ENCODE assay signal across 11 cellular contexts in the genomic region with DNA sequence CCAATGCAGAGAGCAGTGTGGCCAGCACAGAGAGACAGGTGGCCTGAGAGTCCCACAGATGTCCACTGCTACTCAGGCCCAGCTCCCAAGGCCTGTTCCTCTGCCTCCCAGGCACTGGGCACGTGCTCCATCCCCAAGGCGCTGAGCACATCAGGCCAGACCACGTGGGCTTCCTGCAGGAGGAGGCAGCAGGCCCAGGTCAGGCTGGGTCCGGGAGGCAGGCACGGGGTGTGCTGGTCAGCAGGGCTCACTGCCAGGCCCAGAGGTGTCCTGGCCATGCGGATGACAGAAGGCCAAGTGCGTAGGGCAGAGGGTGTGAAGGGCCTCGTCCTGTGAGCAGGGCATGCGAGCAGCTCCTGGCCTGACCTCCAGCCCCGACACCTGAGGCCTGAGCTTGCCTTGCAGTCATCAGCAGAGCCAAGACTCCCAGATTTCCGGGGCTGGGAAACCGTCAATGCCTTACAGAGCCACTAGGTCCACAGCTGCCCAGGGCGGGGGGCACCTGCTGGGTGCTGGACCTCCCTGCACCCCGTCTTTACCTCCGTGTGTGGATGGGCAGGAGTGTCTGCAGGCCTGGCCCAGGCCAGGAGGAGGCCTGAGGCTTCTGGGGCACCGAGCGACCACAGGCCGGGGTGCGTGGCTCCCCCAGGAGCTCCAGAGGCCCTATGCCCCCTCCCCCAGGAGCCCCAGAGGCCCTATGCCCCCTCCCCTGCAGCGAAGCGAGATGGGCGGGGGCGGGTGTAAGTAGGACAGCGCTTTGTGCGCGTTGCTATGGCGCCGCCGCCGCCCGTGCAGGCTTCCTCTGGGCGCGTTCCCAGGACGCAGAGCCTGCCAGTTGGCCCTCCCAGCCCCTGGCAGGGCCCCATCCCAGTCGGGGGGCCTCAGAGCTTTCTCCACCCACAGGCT. TPM values are rescaled to one million over a fixed set of nuclear protein-coding genes. Genes with fewer than 3 reads are reported as not detected.
DNase-seq lines count a peak whose midpoint lies in the region; ATAC-seq, FAIRE-seq and TF ChIP-seq lines count a peak whose summit lies in the region.
"Had no signal": no experiment of that assay in that cellular context is flagged by ENCODE, and none has a peak within 500 bp of the region (broad histone marks: within the 10 kb centered on the region; RNA-seq: fewer than 3 reads in every experiment).

No MANE protein-coding gene starts in this region.

- CTCF ChIA-PET in IMR-90 (lab: Yijun Ruan, JAX) (no interaction called here), HepG2 (lab: Yijun Ruan, JAX; ENCODE audit: low intra/inter-chr PET ratio, low total read pairs) (no interaction called here)

- dilution Hi-C loops in IMR-90 (cut with HindIII; ENCODE audit: low sequenced_read_pairs, unreplicated experiment): no loop called here

- no peaks in the 10 kb centered on the region; a peak in 1 of 4 replicates for H3K79me1 ChIP-seq in IMR-90 (ENCODE audit: low read depth in 1 of 2, low read length in 2 of 2)

- H2AK9ac ChIP-seq in IMR-90 (replicated peaks; ENCODE audit: low read depth, low read length, poor library complexity): peak overlapping the region; percentile 87

- no peak overlapping the region for H2BK5ac ChIP-seq in IMR-90 (ENCODE audit: low read depth, low read length, poor library complexity, severe bottlenecking)

- ATAC-seq in IMR-90 (ENCODE audit: low read depth): no peak
- no peak for ATAC-seq in HepG2
- no peak for ATAC-seq in HG03196 (IDR thresholded peaks at IDR 0.05; ENCODE audit: unreplicated experiment)

- intact Hi-C loops in IMR-90 (cut with micrococcal nuclease): no loop called here
- intact Hi-C loops in HepG2 (cut with micrococcal nuclease; ENCODE audit: unreplicated experiment): loop anchor here (2.0 kb wide), 1 partner anchor 19 kb away; no protein-coding TSS in a partner anchor
- intact Hi-C loops in spleen (cut with DNase I; ENCODE audit: low total_unique reads): no loop called here

- TF ChIP-seq CTCF in IMR-90 (conservative IDR thresholded peaks at IDR 0.05; ENCODE audit: low read depth, low read length) (no peak), HepG2 (CRISPR knock-in tag; IDR thresholded peaks at IDR 0.05) (no peak), spleen (IDR thresholded peaks at IDR 0.05 in 8 of 11, conservative IDR thresholded peaks at IDR 0.05 in 3 of 11) (no peak), brain microvascular endothelial cell (IDR thresholded peaks at IDR 0.05; ENCODE audit: low read depth, low read length, missing control alignments) (no peak)

- H4K91ac ChIP-seq in IMR-90 (ENCODE audit: insufficient read depth, low read depth, low read length): 0 out of 2 replicates have a peak overlapping the region, but pooled peaks have one; percentile 38

- no peak overlapping the region for H3K18ac ChIP-seq in IMR-90 (ENCODE audit: low read depth, low read length)

- DNase-seq in IMR-90: no peak
- peak; percentile 85 for DNase-seq in cerebellar cortex (ENCODE audit: low spot score)
- DNase-seq in HepG2 (ENCODE audit: low spot score): no peak
- peak; percentile 72 for DNase-seq in spleen
- no peak for DNase-seq in brain microvascular endothelial cell
- no peak for DNase-seq in dermis blood vessel endothelial cell
- no peak for DNase-seq in DMS79 treated with DMSO at 0.1 percent for 48 hours (lab: John Stamatoyannopoulos, UW)
- DNase-seq: activated CD8-positive, alpha-beta memory T cell treated with anti-CD3 and anti-CD28 coated beads, Interleukin-2, amount 50 U/mL, for 48 hours; NCI-H510A had no signal

- H2BK20ac ChIP-seq in IMR-90 (ENCODE audit: low read depth, low read length): no peak overlapping the region

- H4K5ac ChIP-seq in IMR-90 (ENCODE audit: low read depth, low read length): no peak overlapping the region

- H2AK5ac ChIP-seq in IMR-90 (ENCODE audit: low read depth, low read length): peak overlapping the region; percentile 65; the same call in 1 of the 2 replicates

- H3K9me1 ChIP-seq in IMR-90 (ENCODE audit: insufficient read depth, low read length): no peaks in the 10 kb centered on the region

- POLR2A ChIA-PET in IMR-90 (lab: Charles Lee; ENCODE audit: unreplicated experiment): no interaction called here
- POLR2A ChIA-PET in HepG2 (lab: Yijun Ruan, JAX): interaction anchor here (1.1 kb wide), 1 partner anchor 21 kb away, joined by 4 read pairs; a partner anchor contains a TSS

- H3K27me3 ChIP-seq in IMR-90 (ENCODE audit: control insufficient read depth, insufficient read depth, low read length) (no peaks in the 10 kb centered on the region), HepG2 (ENCODE audit: control insufficient read depth in 1 of 2, insufficient read depth in 2 of 2, low read length in 2 of 2) (peaks cover 2 to 19% of the 10 kb centered on the region in 2 experiments; a peak in 2 of 5 replicates), spleen (replicated peaks in 1 of 7) (peaks cover 0 to 57% (median 5%) of the 10 kb centered on the region in 7 donors), brain microvascular endothelial cell (replicated peaks) (no peaks in the 10 kb centered on the region)
- H3K27me3 ChIP-seq: cardiac muscle cell had no signal

- H3K4me2 ChIP-seq in IMR-90 (ENCODE audit: low read depth, low read length): no peak overlapping the region
- H3K4me2 ChIP-seq in HepG2 (ENCODE audit: low read depth, low read length): no peak overlapping the region

- H3K79me2 ChIP-seq in HepG2 (ENCODE audit: insufficient read depth, low read length): no peaks in the 10 kb centered on the region

- H3K4me3 ChIP-seq in IMR-90 (ENCODE audit: insufficient read depth, low read depth, low read length) (no peak overlapping the region), HepG2 (replicated peaks in 1 of 3; ENCODE audit: insufficient read depth in 1 of 3, low read depth in 2 of 3, low read length in 3 of 3) (no peak overlapping the region), spleen (no peak overlapping the region), brain microvascular endothelial cell (ENCODE audit: low read depth, low read length) (no peak overlapping the region)
- H3K4me3 ChIP-seq: cardiac muscle cell had no signal

- no peak for TF ChIP-seq RAD21 in IMR-90 (IDR thresholded peaks at IDR 0.05; ENCODE audit: low read length)
- no peak; the same call in 1 of the 2 replicates for TF ChIP-seq RAD21 in HepG2 (CRISPR knock-in tag; IDR thresholded peaks at IDR 0.05)

- no peak overlapping the region for H3K27ac ChIP-seq in IMR-90 (ENCODE audit: insufficient read depth, low read length)
- no peak overlapping the region for H3K27ac ChIP-seq in HepG2 (ENCODE audit: extremely low read length, insufficient read depth, low read length)
- H3K27ac ChIP-seq in spleen: no peak overlapping the region
- no peak overlapping the region for H3K27ac ChIP-seq in brain microvascular endothelial cell
- H3K27ac ChIP-seq: cardiac muscle cell had no signal

- H2BK120ac ChIP-seq in IMR-90 (ENCODE audit: low read depth, low read length): no peak overlapping the region

- H4K20me1 ChIP-seq in IMR-90 (ENCODE audit: insufficient read depth, low read length) (peaks cover 8% of the 10 kb centered on the region; the same call in 1 of the 2 replicates), HepG2 (ENCODE audit: insufficient read depth, low read length) (no peaks in the 10 kb centered on the region)

- H3K9ac ChIP-seq in IMR-90 (ENCODE audit: low read depth, low read length) (no peak overlapping the region), HepG2 (ENCODE audit: insufficient read depth, low read depth, low read length) (no peak overlapping the region)

- in situ Hi-C loops in IMR-90 (cut with MboI; ENCODE audit: low sequenced_read_pairs) (no loop called here), HepG2 (cut with HindIII; ENCODE audit: extremely low pct_ligation_motif_present, low pct_unique_long_range_greater_than_20kb) (no loop called here), brain microvascular endothelial cell (cut with HindIII; ENCODE audit: low pct_ligation_motif_present, low sequenced_read_pairs) (no loop called here)

- H2AFZ ChIP-seq in IMR-90 (replicated peaks; ENCODE audit: low read length, poor library complexity) (no peak overlapping the region), HepG2 (ENCODE audit: low read length) (no peak overlapping the region)

- H3K36me3 ChIP-seq in IMR-90 (ENCODE audit: control insufficient read depth, insufficient read depth, low read length) (no peaks in the 10 kb centered on the region), HepG2 (replicated peaks in 1 of 2; ENCODE audit: control insufficient read depth in 1 of 2, insufficient read depth in 2 of 2, low read length in 2 of 2) (no peaks in the 10 kb centered on the region), spleen (no peaks in the 10 kb centered on the region), brain microvascular endothelial cell (replicated peaks) (no peaks in the 10 kb centered on the region)
- H3K36me3 ChIP-seq: cardiac muscle cell had no signal

- H3K9me3 ChIP-seq in IMR-90 (ENCODE audit: control insufficient read depth, insufficient read depth, low read length) (no peaks in the 10 kb centered on the region), HepG2 (ENCODE audit: low read length) (no peaks in the 10 kb centered on the region), spleen (no peaks in the 10 kb centered on the region)

- H3K14ac ChIP-seq in IMR-90 (replicated peaks; ENCODE audit: low read depth, low read length): 0 out of 2 replicates have a peak overlapping the region, but pooled peaks have one; percentile 8

- H3K23ac ChIP-seq in IMR-90 (ENCODE audit: low read depth, low read length): no peak overlapping the region

- FAIRE-seq in HepG2 (lab: Jason Lieb, UNC): no peak

- TF ChIP-seq POLR2A in IMR-90 (IDR thresholded peaks at IDR 0.05; ENCODE audit: low read depth, low read length) (no peak), HepG2 (IDR thresholded peaks at IDR 0.05; ENCODE audit: insufficient read depth in 1 of 2, low read depth in 2 of 2, low read length in 2 of 2) (no peak), spleen (IDR thresholded peaks at IDR 0.05) (no peak)

- H2BK15ac ChIP-seq in IMR-90 (ENCODE audit: low read depth, low read length): no peak overlapping the region

- no peak overlapping the region for H4K8ac ChIP-seq in IMR-90 (ENCODE audit: low read depth in 2 of 2, low read length in 2 of 2)

- 87% methylated on average over 8 of the region's 35 CpGs; no CpG with 5 or more reads in 1 of the 2 experiments for WGBS in IMR-90 (ENCODE audit: extremely low coverage in 2 of 2, insufficient read length in 1 of 2), 2 experiments
- WGBS in HepG2 (ENCODE audit: low lambda C conversion rate): 64% methylated on average over 18 of the region's 35 CpGs
- WGBS in spleen, 5 donors: 72 to 91% (median 81%) methylated on average over 8 to 35 of the region's 35 CpGs

- peaks cover 23% of the 10 kb centered on the region for H3K4me1 ChIP-seq in IMR-90 (ENCODE audit: control insufficient read depth, insufficient read depth, low read length)
- H3K4me1 ChIP-seq in HepG2 (ENCODE audit: insufficient read depth, low read length): peaks cover 40% of the 10 kb centered on the region
- peaks cover 0 to 45% (median 19%) of the 10 kb centered on the region in 6 donors for H3K4me1 ChIP-seq in spleen

- BruUV-seq in IMR-90 (replicated peaks; lab: Mats Ljungman, UMichigan) (no TSS peak), HepG2 (replicated peaks; lab: Mats Ljungman, UMichigan) (no TSS peak)

- H3K56ac ChIP-seq in IMR-90 (ENCODE audit: extremely low read depth, insufficient read depth, low read length): no peak overlapping the region

- no peak for TF ChIP-seq EP300 in HepG2 (IDR thresholded peaks at IDR 0.05; ENCODE audit: low read depth in 2 of 2, low read length in 2 of 2)
- TF ChIP-seq EP300 in HepG2 (CRISPR knock-in tag; IDR thresholded peaks at IDR 0.05; ENCODE audit: borderline replicate concordance): no peak

- no peak overlapping the region; the same call in 1 of the 2 replicates for H3K4ac ChIP-seq in IMR-90 (ENCODE audit: low read depth, low read length)

RNA-seq across cellular contexts. Expression of a gene that starts 15.0 kb away (rescaled TPM):
- total RNA-seq in IMR-90 (2012; rRNA removed) (5.7 and 6.4 TPM in 2 replicates), HepG2 (2016; rRNA removed; fragmentation: Illumina TruSeq; extraction: Trizol) (12.2 and 13.6 TPM in 2 replicates), spleen (10 to 100 TPM in 1 of 7 donors, 1 to 10 TPM in 6; 8.0 to 11.3 (median 9.5) TPM), dermis blood vessel endothelial cell (5.6 and 7.5 TPM in 2 replicates)
- polyA plus RNA-seq in IMR-90 (2012; rRNA removed) (16.2 and 20.0 TPM in 2 replicates), HepG2 (2011; rRNA removed) (6.5 and 9.8 TPM in 2 replicates), spleen (10 to 100 TPM in 2 of 3 donors, 1 to 10 TPM in 1; 8.6 to 14.2 (median 11.1) TPM)
- 9.4 and 20.8 TPM in 2 replicates for polyA plus RNA-seq in IMR-90 (2012; cell fraction: cytosol; rRNA removed)
- 15.1 and 42.4 TPM in 2 replicates for polyA plus RNA-seq in IMR-90 (2012; cell fraction: nucleus; rRNA removed; ENCODE audit: low replicate concordance)
- total RNA-seq in HepG2 (2016; cell fraction: cytosol; rRNA removed; fragmentation: Illumina TruSeq; extraction: Trizol; ENCODE audit: low read depth): 4.0 and 5.2 TPM in 2 replicates
- 12.4 and 14.5 TPM in 2 replicates for total RNA-seq in HepG2 (2016; cell fraction: insoluble cytoplasmic fraction; rRNA removed; fragmentation: Illumina TruSeq; extraction: Trizol)
- 8.3 and 9.6 TPM in 2 replicates for total RNA-seq in HepG2 (2016; cell fraction: membrane; rRNA removed; fragmentation: Illumina TruSeq; extraction: Trizol)
- total RNA-seq in HepG2 (2016; cell fraction: nucleus; rRNA removed; fragmentation: Illumina TruSeq; extraction: Trizol): 10.4 and 11.7 TPM in 2 replicates
- polyA plus RNA-seq in HepG2 (2011; cell fraction: cytosol; rRNA removed): 6.4 and 11.5 TPM in 2 replicates
- 26.1 and 31.2 TPM in 2 replicates for polyA plus RNA-seq in HepG2 (2011; cell fraction: nucleus; rRNA removed)
- polyA plus RNA-seq in HepG2 (2012): 4.0 and 8.4 TPM in 2 replicates
- polyA plus RNA-seq in HepG2 (2016; cell fraction: cytosol; fragmentation: Illumina TruSeq; extraction: Trizol; ENCODE audit: low read depth): 3.9 and 4.4 TPM in 2 replicates
- 12.0 and 13.1 TPM in 2 replicates for polyA plus RNA-seq in HepG2 (2016; cell fraction: insoluble cytoplasmic fraction; fragmentation: Illumina TruSeq; extraction: Trizol; ENCODE audit: low read depth)
- 6.7 and 7.2 TPM in 2 replicates for polyA plus RNA-seq in HepG2 (2016; cell fraction: membrane; fragmentation: Illumina TruSeq; extraction: Trizol; ENCODE audit: low read depth)
- polyA plus RNA-seq in HepG2 (2016; cell fraction: nucleus; fragmentation: Illumina TruSeq; extraction: Trizol; ENCODE audit: insufficient read depth, low read depth): 13.5 and 14.3 TPM in 2 replicates
- 14.6 and 19.9 TPM in 2 replicates for polyA minus RNA-seq in HepG2 (2011; rRNA and poly(A)+ RNA removed; ENCODE audit: low replicate concordance)
- 4.6 and 4.7 TPM in 2 replicates for polyA minus RNA-seq in HepG2 (2011; cell fraction: cytosol; rRNA and poly(A)+ RNA removed)
- 15.8 and 16.6 TPM in 2 replicates for polyA minus RNA-seq in HepG2 (2011; cell fraction: nucleus; rRNA and poly(A)+ RNA removed)

RNA-seq across cellular contexts. Expression of a gene that starts 18.5 kb away (rescaled TPM):
- total RNA-seq in IMR-90 (2012; rRNA removed) (22.2 and 32.2 TPM in 2 replicates), HepG2 (2016; rRNA removed; fragmentation: Illumina TruSeq; extraction: Trizol) (21.0 and 34.8 TPM in 2 replicates), spleen (10 to 100 TPM; 29.2 to 42.5 (median 32.5) TPM), dermis blood vessel endothelial cell (34.8 and 35.4 TPM in 2 replicates)
- polyA plus RNA-seq in IMR-90 (2012; rRNA removed) (5.2 and 6.7 TPM in 2 replicates), HepG2 (2011; rRNA removed) (3.0 and 3.5 TPM in 2 replicates), spleen (10 to 100 TPM in 1 of 3 donors, 1 to 10 TPM in 2; 9.3 to 16.0 (median 9.9) TPM)
- polyA plus RNA-seq in IMR-90 (2012; cell fraction: cytosol; rRNA removed): 1.9 and 2.3 TPM in 2 replicates
- polyA plus RNA-seq in IMR-90 (2012; cell fraction: nucleus; rRNA removed; ENCODE audit: low replicate concordance): 0.92 and 4.4 TPM in 2 replicates
- total RNA-seq in HepG2 (2016; cell fraction: cytosol; rRNA removed; fragmentation: Illumina TruSeq; extraction: Trizol; ENCODE audit: low read depth): 2.3 and 2.5 TPM in 2 replicates
- 21.9 and 34.1 TPM in 2 replicates for total RNA-seq in HepG2 (2016; cell fraction: insoluble cytoplasmic fraction; rRNA removed; fragmentation: Illumina TruSeq; extraction: Trizol)
- total RNA-seq in HepG2 (2016; cell fraction: membrane; rRNA removed; fragmentation: Illumina TruSeq; extraction: Trizol): 11.4 and 14.2 TPM in 2 replicates
- 14.8 and 16.2 TPM in 2 replicates for total RNA-seq in HepG2 (2016; cell fraction: nucleus; rRNA removed; fragmentation: Illumina TruSeq; extraction: Trizol)
- 2.5 and 3.9 TPM in 2 replicates for polyA plus RNA-seq in HepG2 (2011; cell fraction: cytosol; rRNA removed)
- 3.3 and 3.7 TPM in 2 replicates for polyA plus RNA-seq in HepG2 (2011; cell fraction: nucleus; rRNA removed)
- polyA plus RNA-seq in HepG2 (2012): 7.9 and 9.3 TPM in 2 replicates
- 1.0 and 1.3 TPM in 2 replicates for polyA plus RNA-seq in HepG2 (2016; cell fraction: cytosol; fragmentation: Illumina TruSeq; extraction: Trizol; ENCODE audit: low read depth)
- 16.8 and 20.0 TPM in 2 replicates for polyA plus RNA-seq in HepG2 (2016; cell fraction: insoluble cytoplasmic fraction; fragmentation: Illumina TruSeq; extraction: Trizol; ENCODE audit: low read depth)
- polyA plus RNA-seq in HepG2 (2016; cell fraction: membrane; fragmentation: Illumina TruSeq; extraction: Trizol; ENCODE audit: low read depth): 5.3 and 6.2 TPM in 2 replicates
- polyA plus RNA-seq in HepG2 (2016; cell fraction: nucleus; fragmentation: Illumina TruSeq; extraction: Trizol; ENCODE audit: insufficient read depth, low read depth): 13.8 and 14.6 TPM in 2 replicates
- polyA minus RNA-seq in HepG2 (2011; rRNA and poly(A)+ RNA removed; ENCODE audit: low replicate concordance): 5.3 and 11.8 TPM in 2 replicates
- 7.2 and 8.6 TPM in 2 replicates for polyA minus RNA-seq in HepG2 (2011; cell fraction: cytosol; rRNA and poly(A)+ RNA removed)
- polyA minus RNA-seq in HepG2 (2011; cell fraction: nucleus; rRNA and poly(A)+ RNA removed): 9.8 and 9.9 TPM in 2 replicates

RNA-seq across cellular contexts. Expression of a gene that starts 18.8 kb away (rescaled TPM):
- total RNA-seq in IMR-90 (2012; rRNA removed): 12.2 and 20.6 TPM in 2 replicates
- 18.5 and 21.1 TPM in 2 replicates for polyA plus RNA-seq in IMR-90 (2012; rRNA removed)
- 9.6 and 17.9 TPM in 2 replicates for polyA plus RNA-seq in IMR-90 (2012; cell fraction: cytosol; rRNA removed)
- 3.4 and 10.8 TPM in 2 replicates for polyA plus RNA-seq in IMR-90 (2012; cell fraction: nucleus; rRNA removed; ENCODE audit: low replicate concordance)
- total RNA-seq in HepG2 (2016; rRNA removed; fragmentation: Illumina TruSeq; extraction: Trizol): 25.1 and 25.2 TPM in 2 replicates
- total RNA-seq in HepG2 (2016; cell fraction: cytosol; rRNA removed; fragmentation: Illumina TruSeq; extraction: Trizol; ENCODE audit: low read depth): 29.4 and 38.9 TPM in 2 replicates
- total RNA-seq in HepG2 (2016; cell fraction: insoluble cytoplasmic fraction; rRNA removed; fragmentation: Illumina TruSeq; extraction: Trizol): 25.7 and 29.2 TPM in 2 replicates
- total RNA-seq in HepG2 (2016; cell fraction: membrane; rRNA removed; fragmentation: Illumina TruSeq; extraction: Trizol): 46.6 and 48.0 TPM in 2 replicates
- 11.0 and 15.0 TPM in 2 replicates for total RNA-seq in HepG2 (2016; cell fraction: nucleus; rRNA removed; fragmentation: Illumina TruSeq; extraction: Trizol)
- 10.9 and 14.0 TPM in 2 replicates for polyA plus RNA-seq in HepG2 (2011; rRNA removed)
- polyA plus RNA-seq in HepG2 (2011; cell fraction: cytosol; rRNA removed): 10.2 and 14.5 TPM in 2 replicates
- polyA plus RNA-seq in HepG2 (2011; cell fraction: nucleus; rRNA removed): 2.6 and 3.1 TPM in 2 replicates
- polyA plus RNA-seq in HepG2 (2012): 25.7 and 32.6 TPM in 2 replicates
- 63.7 and 73.8 TPM in 2 replicates for polyA plus RNA-seq in HepG2 (2016; cell fraction: cytosol; fragmentation: Illumina TruSeq; extraction: Trizol; ENCODE audit: low read depth)
- polyA plus RNA-seq in HepG2 (2016; cell fraction: insoluble cytoplasmic fraction; fragmentation: Illumina TruSeq; extraction: Trizol; ENCODE audit: low read depth): 33.7 and 39.8 TPM in 2 replicates
- polyA plus RNA-seq in HepG2 (2016; cell fraction: membrane; fragmentation: Illumina TruSeq; extraction: Trizol; ENCODE audit: low read depth): 52.0 and 59.9 TPM in 2 replicates
- 21.5 and 21.7 TPM in 2 replicates for polyA plus RNA-seq in HepG2 (2016; cell fraction: nucleus; fragmentation: Illumina TruSeq; extraction: Trizol; ENCODE audit: insufficient read depth, low read depth)
- 4.7 and 5.1 TPM in 2 replicates for polyA minus RNA-seq in HepG2 (2011; rRNA and poly(A)+ RNA removed; ENCODE audit: low replicate concordance)
- 3.6 and 6.4 TPM in 2 replicates for polyA minus RNA-seq in HepG2 (2011; cell fraction: cytosol; rRNA and poly(A)+ RNA removed)
- 10.1 and 11.3 TPM in 2 replicates for polyA minus RNA-seq in HepG2 (2011; cell fraction: nucleus; rRNA and poly(A)+ RNA removed)
- total RNA-seq in spleen: 10 to 100 TPM; 15.2 to 26.0 (median 20.4) TPM
- 10 to 100 TPM; 34.1 to 39.5 (median 38.9) TPM for polyA plus RNA-seq in spleen
- 24.7 and 26.5 TPM in 2 replicates for total RNA-seq in dermis blood vessel endothelial cell

RNA-seq across cellular contexts. Expression of a gene that starts 21.3 kb away (rescaled TPM):
- total RNA-seq in IMR-90 (2012; rRNA removed) (17.7 and 31.7 TPM in 2 replicates), HepG2 (2016; rRNA removed; fragmentation: Illumina TruSeq; extraction: Trizol) (82.3 and 92.4 TPM in 2 replicates), spleen (10 to 100 TPM in 4 of 7 donors, 1 to 10 TPM in 3; 8.0 to 22.6 (median 10.8) TPM), dermis blood vessel endothelial cell (2.6 and 3.2 TPM in 2 replicates)
- polyA plus RNA-seq in IMR-90 (2012; rRNA removed) (82.6 and 120 TPM in 2 replicates), HepG2 (2011; rRNA removed) (179 and 217 TPM in 2 replicates), spleen (10 to 100 TPM; 14.3 to 28.4 (median 20.6) TPM)
- 55.5 and 84.4 TPM in 2 replicates for polyA plus RNA-seq in IMR-90 (2012; cell fraction: cytosol; rRNA removed)
- polyA plus RNA-seq in IMR-90 (2012; cell fraction: nucleus; rRNA removed; ENCODE audit: low replicate concordance): 78.1 and 241 TPM in 2 replicates
- 35.0 and 38.6 TPM in 2 replicates for total RNA-seq in HepG2 (2016; cell fraction: cytosol; rRNA removed; fragmentation: Illumina TruSeq; extraction: Trizol; ENCODE audit: low read depth)
- 77.0 and 90.7 TPM in 2 replicates for total RNA-seq in HepG2 (2016; cell fraction: insoluble cytoplasmic fraction; rRNA removed; fragmentation: Illumina TruSeq; extraction: Trizol)
- total RNA-seq in HepG2 (2016; cell fraction: membrane; rRNA removed; fragmentation: Illumina TruSeq; extraction: Trizol): 39.1 and 44.5 TPM in 2 replicates
- 55.0 and 62.1 TPM in 2 replicates for total RNA-seq in HepG2 (2016; cell fraction: nucleus; rRNA removed; fragmentation: Illumina TruSeq; extraction: Trizol)
- 94.2 and 257 TPM in 2 replicates for polyA plus RNA-seq in HepG2 (2011; cell fraction: cytosol; rRNA removed)
- 634 and 1,191 TPM in 2 replicates for polyA plus RNA-seq in HepG2 (2011; cell fraction: nucleus; rRNA removed)
- polyA plus RNA-seq in HepG2 (2012): 136 and 210 TPM in 2 replicates
- 60.2 and 68.2 TPM in 2 replicates for polyA plus RNA-seq in HepG2 (2016; cell fraction: cytosol; fragmentation: Illumina TruSeq; extraction: Trizol; ENCODE audit: low read depth)
- polyA plus RNA-seq in HepG2 (2016; cell fraction: insoluble cytoplasmic fraction; fragmentation: Illumina TruSeq; extraction: Trizol; ENCODE audit: low read depth): 156 and 198 TPM in 2 replicates
- 60.4 and 60.5 TPM in 2 replicates for polyA plus RNA-seq in HepG2 (2016; cell fraction: membrane; fragmentation: Illumina TruSeq; extraction: Trizol; ENCODE audit: low read depth)
- 164 and 170 TPM in 2 replicates for polyA plus RNA-seq in HepG2 (2016; cell fraction: nucleus; fragmentation: Illumina TruSeq; extraction: Trizol; ENCODE audit: insufficient read depth, low read depth)
- polyA minus RNA-seq in HepG2 (2011; rRNA and poly(A)+ RNA removed; ENCODE audit: low replicate concordance): 111 and 125 TPM in 2 replicates
- 96.8 and 156 TPM in 2 replicates for polyA minus RNA-seq in HepG2 (2011; cell fraction: cytosol; rRNA and poly(A)+ RNA removed)
- polyA minus RNA-seq in HepG2 (2011; cell fraction: nucleus; rRNA and poly(A)+ RNA removed): 34.2 and 39.0 TPM in 2 replicates

Comparison
In these comparisons a context has a peak if more than half of its experiments do, and no peak if none do; other contexts are left out.
1. DNase-seq: peak in cerebellar cortex (single experiment) and spleen (single experiment); none in IMR-90 (single experiment), HepG2 (single experiment), brain microvascular endothelial cell (single experiment), dermis blood vessel endothelial cell (single experiment) and DMS79 treated with DMSO at 0.1 percent for 48 hours (single experiment).